ENCODE assay signal across 1 cellular context in genomic region chr1:181129771-181130606, GRCh38.
TF ChIP-seq lines count a peak whose summit lies in the region.

No MANE protein-coding gene starts in this region.

TF ChIP-seq in K562, 482 proteins besides CTCF, POLR2A, EP300 and RAD21 (continued from another document and continues in another):
- TF ChIP-seq E2F8 (IDR thresholded peaks at IDR 0.05; ENCODE audit: low read depth, partially characterized antibody) = no peak
- peak; percentile 33; the same call in 1 of the 2 replicates for TF ChIP-seq JUN (IDR thresholded peaks at IDR 0.05; ENCODE audit: borderline replicate concordance, low read depth, low read length)
- no peak for TF ChIP-seq JUN (CRISPR knock-in tag; IDR thresholded peaks at IDR 0.05; ENCODE audit: borderline replicate concordance)
- TF ChIP-seq POLR2G (IDR thresholded peaks at IDR 0.05; ENCODE audit: low read depth, low read length) = no peak
- TF ChIP-seq CGGBP1 (CRISPR knock-in tag; IDR thresholded peaks at IDR 0.05) = no peak
- TF ChIP-seq ZSCAN29 (IDR thresholded peaks at IDR 0.05) = no peak
- no peak for TF ChIP-seq CEBPB (tag; IDR thresholded peaks at IDR 0.05)
- TF ChIP-seq CBX3 (IDR thresholded peaks at IDR 0.05; ENCODE audit: borderline replicate concordance in 1 of 2, low read length in 2 of 2) = peak in 1 of 2 experiments; percentile 21; a peak in 1 of 3 replicates
- peak; percentile 87 for TF ChIP-seq CBFA2T2 (conservative IDR thresholded peaks at IDR 0.05)
- TF ChIP-seq XRCC3 (IDR thresholded peaks at IDR 0.05) = no peak
- TF ChIP-seq TRIM25 (IDR thresholded peaks at IDR 0.05; ENCODE audit: borderline replicate concordance) = no peak
- no peak for TF ChIP-seq PHF20 (IDR thresholded peaks at IDR 0.05; ENCODE audit: partially characterized antibody)
- TF ChIP-seq HEY1 (CRISPR knock-in tag; IDR thresholded peaks at IDR 0.05; ENCODE audit: borderline replicate concordance) = no peak
- no peak for TF ChIP-seq FOXJ3 (CRISPR knock-in tag; IDR thresholded peaks at IDR 0.05)
- no peak for TF ChIP-seq ZC3H11A (IDR thresholded peaks at IDR 0.05; ENCODE audit: low read depth, low read length)
- TF ChIP-seq ADNP (tag; IDR thresholded peaks at IDR 0.05) = no peak
- no peak for TF ChIP-seq ZNF780A (CRISPR knock-in tag; IDR thresholded peaks at IDR 0.05)
- TF ChIP-seq TCFL5 (CRISPR knock-in tag; conservative IDR thresholded peaks at IDR 0.05) = no peak
- no peak for TF ChIP-seq CEBPG (CRISPR knock-in tag; IDR thresholded peaks at IDR 0.05)
- no peak for TF ChIP-seq CEBPG (tag; conservative IDR thresholded peaks at IDR 0.05 in 1 of 2, IDR thresholded peaks at IDR 0.05 in 1 of 2)
- TF ChIP-seq RUNX1 (IDR thresholded peaks at IDR 0.05; ENCODE audit: low read depth) = 0 out of 2 replicates have a peak, but pooled peaks have one; percentile 85
- no peak for TF ChIP-seq ZFP30 (CRISPR knock-in tag; IDR thresholded peaks at IDR 0.05; ENCODE audit: borderline replicate concordance)
- no peak for TF ChIP-seq ZNF644 (tag; IDR thresholded peaks at IDR 0.05; ENCODE audit: low read depth)
- peak; percentile 91 for TF ChIP-seq BCOR (IDR thresholded peaks at IDR 0.05)
- TF ChIP-seq PYGO2 (tag; IDR thresholded peaks at IDR 0.05) = no peak
- TF ChIP-seq RNF219 (CRISPR knock-in tag; IDR thresholded peaks at IDR 0.05) = no peak
- no peak for TF ChIP-seq ZC3H8 (IDR thresholded peaks at IDR 0.05)
- 0 out of 2 replicates have a peak, but pooled peaks have one; percentile 6 for TF ChIP-seq TCF15 (CRISPR knock-in tag; IDR thresholded peaks at IDR 0.05)
- TF ChIP-seq ELF4 (CRISPR knock-in tag; IDR thresholded peaks at IDR 0.05) = peak; percentile 88
- no peak for TF ChIP-seq CUX1 (CRISPR knock-in tag; IDR thresholded peaks at IDR 0.05)
- peak; percentile 99 for TF ChIP-seq CTBP1 (IDR thresholded peaks at IDR 0.05; ENCODE audit: borderline replicate concordance)
- TF ChIP-seq KLF6 (CRISPR knock-in tag; IDR thresholded peaks at IDR 0.05; ENCODE audit: borderline replicate concordance) = peak; percentile 63; the same call in 1 of the 2 replicates
- no peak for TF ChIP-seq RBFOX2 (IDR thresholded peaks at IDR 0.05; ENCODE audit: low read depth, low read length)
- no peak for TF ChIP-seq KAT7 (CRISPR knock-in tag; IDR thresholded peaks at IDR 0.05; ENCODE audit: borderline replicate concordance)
- TF ChIP-seq SRSF1 (IDR thresholded peaks at IDR 0.05; ENCODE audit: low read depth, low read length) = no peak
- TF ChIP-seq ZKSCAN8 (CRISPR knock-in tag; IDR thresholded peaks at IDR 0.05) = peak; percentile 71; the same call in 1 of the 2 replicates
- TF ChIP-seq ZNF707 (CRISPR knock-in tag; conservative IDR thresholded peaks at IDR 0.05) = no peak
- TF ChIP-seq ZNF280A (IDR thresholded peaks at IDR 0.05; ENCODE audit: low read depth, partially characterized antibody) = no peak
- TF ChIP-seq ZNF655 (CRISPR knock-in tag; IDR thresholded peaks at IDR 0.05) = no peak
- no peak for TF ChIP-seq SIRT6 (IDR thresholded peaks at IDR 0.05; ENCODE audit: low read depth, low read length)
- TF ChIP-seq DPF2 (IDR thresholded peaks at IDR 0.05) = peak; percentile 97
- TF ChIP-seq ZNF695 (CRISPR knock-in tag; IDR thresholded peaks at IDR 0.05) = no peak
- TF ChIP-seq SAFB (IDR thresholded peaks at IDR 0.05; ENCODE audit: borderline replicate concordance, low read depth, low read length) = no peak
- no peak for TF ChIP-seq REST (CRISPR knock-in tag; IDR thresholded peaks at IDR 0.05; ENCODE audit: low read depth)
